In genomic region chr1:164558461-164559341, GRCh38 we compare ENCODE assay signal across 8 cellular contexts. TPM values are rescaled to one million over a fixed set of nuclear protein-coding genes. Genes with fewer than 3 reads are reported as not detected.
DNase-seq lines count a peak whose midpoint lies in the region; ATAC-seq and TF ChIP-seq lines count a peak whose summit lies in the region.

PBX1 (plus strand) TSS chr1:164559184.

- H3K27me3 ChIP-seq in ascending aorta (no peaks in the 10 kb centered on the region), right atrium auricular region (no peaks in the 10 kb centered on the region), upper lobe of left lung (no peaks in the 10 kb centered on the region)

- WGBS in upper lobe of left lung, 2 donors = 0% methylated on average over 23 to 27 of the region's 28 CpGs

- TF ChIP-seq CTCF in GM12864 (IDR thresholded peaks at IDR 0.05; ENCODE audit: low read depth, low read length, missing control alignments) (no peak), ascending aorta (IDR thresholded peaks at IDR 0.05) (no peak), right atrium auricular region (IDR thresholded peaks at IDR 0.05) (no peak), progenitor cell of endocrine pancreas (IDR thresholded peaks at IDR 0.05; ENCODE audit: unreplicated experiment) (no peak), upper lobe of left lung (IDR thresholded peaks at IDR 0.05) (no peak)

- peak in 3 of 4 donors; percentile 6 to 88 (median 42) for TF ChIP-seq POLR2A in upper lobe of left lung (IDR thresholded peaks at IDR 0.05)

- H3K4me1 ChIP-seq in ascending aorta (no peaks in the 10 kb centered on the region), right atrium auricular region (peaks cover 0 to 3% of the 10 kb centered on the region in 2 donors), upper lobe of left lung (peaks cover 0 to 16% (median 4%) of the 10 kb centered on the region in 4 donors)

- H3K27ac ChIP-seq in ascending aorta (peak within 1 kb of the TSS; percentile 79 to 84), right atrium auricular region (peak within 1 kb of the TSS; percentile 90 to 91), upper lobe of left lung (peak within 1 kb of the TSS; percentile 60 to 89 (median 82))

- H3K4me1 Mint-ChIP-seq in T-helper 1 cell treated with Interleukin-12 subunit alpha and Interleukin-12 subunit beta and Interleukin-4 antibody, amounts not matched to agents 30 μg/mL and 1 μg/mL, for 36 hours (ENCODE audit: low read depth) = peaks cover 1% of the 10 kb centered on the region
- H3K4me1 Mint-ChIP-seq in progenitor cell of endocrine pancreas (ENCODE audit: low read depth) = peaks cover 31% of the 10 kb centered on the region

- H3K36me3 ChIP-seq in ascending aorta = no peaks in the 10 kb centered on the region
- no peaks in the 10 kb centered on the region for H3K36me3 ChIP-seq in right atrium auricular region
- no peaks in the 10 kb centered on the region for H3K36me3 ChIP-seq in upper lobe of left lung

- DNase-seq in GM12864 (ENCODE audit: low read depth) (peak; percentile 30), NCI-H146 (lab: John Stamatoyannopoulos, UW) (peak; percentile 99), ascending aorta (ENCODE audit: low spot score in 2 of 2) (peak; percentile 95 to 99), right atrium auricular region (ENCODE audit: low spot score) (peak; percentile 98), progenitor cell of endocrine pancreas (ENCODE audit: low spot score, unreplicated experiment) (peak; percentile 89), upper lobe of left lung (peak; percentile 85 to 98)

- H3K9me3 ChIP-seq in ascending aorta (no peaks in the 10 kb centered on the region), right atrium auricular region (no peaks in the 10 kb centered on the region), upper lobe of left lung (no peaks in the 10 kb centered on the region)

- H3K4me3 ChIP-seq in GM12864 (ENCODE audit: low read depth, low read length) (no peak within 1 kb of the TSS; the same call in 1 of the 2 replicates), ascending aorta (peak within 1 kb of the TSS; percentile 69 to 82), right atrium auricular region (peak within 1 kb of the TSS; percentile 50 to 77), upper lobe of left lung (peak within 1 kb of the TSS; percentile 66 to 82 (median 75))

- no peak within 1 kb of the TSS for H3K27ac Mint-ChIP-seq in T-helper 1 cell treated with Interleukin-12 subunit alpha and Interleukin-12 subunit beta and Interleukin-4 antibody, amounts not matched to agents 30 μg/mL and 1 μg/mL, for 36 hours
- H3K27ac Mint-ChIP-seq in progenitor cell of endocrine pancreas = peak within 1 kb of the TSS; percentile 97

- H3K4me3 Mint-ChIP-seq in T-helper 1 cell treated with Interleukin-12 subunit alpha and Interleukin-12 subunit beta and Interleukin-4 antibody, amounts not matched to agents 30 μg/mL and 1 μg/mL, for 36 hours = peak within 1 kb of the TSS; percentile 40
- peak within 1 kb of the TSS; percentile 99 for H3K4me3 Mint-ChIP-seq in progenitor cell of endocrine pancreas (ENCODE audit: low read depth)

- peaks cover 38% of the 10 kb centered on the region for H3K27me3 Mint-ChIP-seq in T-helper 1 cell treated with Interleukin-12 subunit alpha and Interleukin-12 subunit beta and Interleukin-4 antibody, amounts not matched to agents 30 μg/mL and 1 μg/mL, for 36 hours (ENCODE audit: low read depth)
- H3K27me3 Mint-ChIP-seq in progenitor cell of endocrine pancreas = no peaks in the 10 kb centered on the region

- ATAC-seq in HG02840 (IDR thresholded peaks at IDR 0.05; ENCODE audit: low FRiP score, unreplicated experiment) = peak; percentile 100
- peak; percentile 99 to 100 for ATAC-seq in upper lobe of left lung (ENCODE audit: low FRiP score in 2 of 2)

- intact Hi-C loops in ascending aorta (cut with DNase I) = loop anchor here (1.0 to 5.0 kb wide), 4 partner anchors 18 to 229 kb away; no protein-coding TSS in a partner anchor

- TF ChIP-seq EP300 in upper lobe of left lung (IDR thresholded peaks at IDR 0.05) = no peak

- H3K9me3 Mint-ChIP-seq in T-helper 1 cell treated with Interleukin-12 subunit alpha and Interleukin-12 subunit beta and Interleukin-4 antibody, amounts not matched to agents 30 μg/mL and 1 μg/mL, for 36 hours = no peaks in the 10 kb centered on the region
- peaks cover 6% of the 10 kb centered on the region for H3K9me3 Mint-ChIP-seq in progenitor cell of endocrine pancreas (ENCODE audit: low read depth)

- no peaks in the 10 kb centered on the region for H3K36me3 Mint-ChIP-seq in T-helper 1 cell treated with Interleukin-12 subunit alpha and Interleukin-12 subunit beta and Interleukin-4 antibody, amounts not matched to agents 30 μg/mL and 1 μg/mL, for 36 hours (ENCODE audit: low read depth)
- peaks cover under 1% of the 10 kb centered on the region for H3K36me3 Mint-ChIP-seq in progenitor cell of endocrine pancreas (ENCODE audit: insufficient read depth)

RNA-seq across cellular contexts. Expression of gene PBX1, which starts in this region (rescaled TPM):
- total RNA-seq in ascending aorta (37.4 TPM), right atrium auricular region (10 to 100 TPM; 33.3 to 37.4 TPM), progenitor cell of endocrine pancreas (204 and 205 TPM in 2 replicates), upper lobe of left lung (10 to 100 TPM; 17.8 to 59.6 (median 38.3) TPM)

Comparison
In these comparisons a context has a peak if more than half of its experiments do, and no peak if none do; other contexts are left out.
1. DNase-seq: peak in every context shown above with its lines; median percentile 99 in NCI-H146; 98 in right atrium auricular region; 97 in ascending aorta; 92 in upper lobe of left lung; 89 in progenitor cell of endocrine pancreas; 30 in GM12864.